In genomic region chr9:97632992-97633858, GRCh38 we compare ENCODE assay signal across 8 cellular contexts. TPM values are rescaled to one million over a fixed set of nuclear protein-coding genes. Genes with fewer than 3 reads are reported as not detected.
A peak's percentile ranks its signal among the peaks of the same experiment; 100 is the strongest.
DNase-seq lines count a peak whose midpoint lies in the region; ATAC-seq lines count a peak whose summit lies in the region.

Gene NCBP1, plus strand, starts transcription at chr9:97633821. Its CDS starts 61 bp downstream, at chr9:97633882.
Gene TSTD2, minus strand, starts transcription at chr9:97633368. Its CDS starts 5,806 bp downstream, at chr9:97627562.

- no peaks in the 10 kb centered on the region for H3K27me3 Mint-ChIP-seq in activated CD4-positive, alpha-beta T cell treated with anti-CD3 and anti-CD28 coated beads, Interleukin-2, amount 10 ng/mL, durations not matched to agents 7 days and 5 days

- H3K36me3 ChIP-seq in BLaER1: peaks cover 5% of the 10 kb centered on the region; the same call in 1 of the 2 replicates

- H3K4me2 ChIP-seq in BLaER1: peak within 1 kb of the TSS; percentile 88

- no peaks in the 10 kb centered on the region for H3K27me3 ChIP-seq in BLaER1

- H3K4me1 ChIP-seq in BLaER1: peaks cover 47% of the 10 kb centered on the region

- H3K9ac ChIP-seq in BLaER1: peak within 1 kb of the TSS; percentile 97

- H4K20me1 ChIP-seq in BLaER1: peaks cover 62% of the 10 kb centered on the region

- H3K4me1 Mint-ChIP-seq in activated CD4-positive, alpha-beta T cell treated with anti-CD3 and anti-CD28 coated beads, Interleukin-2, amount 10 ng/mL, durations not matched to agents 7 days and 5 days: peaks cover 55% of the 10 kb centered on the region

- H3K4me3 Mint-ChIP-seq in activated CD4-positive, alpha-beta T cell treated with anti-CD3 and anti-CD28 coated beads, Interleukin-2, amount 10 ng/mL, durations not matched to agents 7 days and 5 days: peak within 1 kb of the TSS; percentile 93

- H3K27ac ChIP-seq in BLaER1: peak within 1 kb of the TSS; percentile 95

- ATAC-seq in GM19328 (IDR thresholded peaks at IDR 0.05; ENCODE audit: unreplicated experiment): peak; percentile 86
- peak; percentile 77 for ATAC-seq in HG03520 (IDR thresholded peaks at IDR 0.05; ENCODE audit: unreplicated experiment)
- ATAC-seq in left lobe of liver: peak; percentile 89

- H3K27ac Mint-ChIP-seq in activated CD4-positive, alpha-beta T cell treated with anti-CD3 and anti-CD28 coated beads, Interleukin-2, amount 10 ng/mL, durations not matched to agents 7 days and 5 days: peak within 1 kb of the TSS; percentile 100

- no peaks in the 10 kb centered on the region for H3K9me3 ChIP-seq in BLaER1

- H3K9me3 Mint-ChIP-seq in activated CD4-positive, alpha-beta T cell treated with anti-CD3 and anti-CD28 coated beads, Interleukin-2, amount 10 ng/mL, durations not matched to agents 7 days and 5 days: no peaks in the 10 kb centered on the region

- POLR2A ChIA-PET in activated CD4-positive, alpha-beta T cell treated with anti-CD3 and anti-CD28 coated beads, Interleukin-2, amount 10 ng/mL, durations not matched to agents 7 days and 5 days (lab: Charles Lee): interaction anchor here (0.5 to 1.1 kb wide), 5 partner anchors 17 to 395 kb away, joined by 3 to 4 read pairs (median 3); partner anchors contain the start of gene XPA

- H3K4me3 ChIP-seq in BLaER1: peak within 1 kb of the TSS; percentile 99

- peak; percentile 100 for DNase-seq in NCI-H69 (lab: John Stamatoyannopoulos, UW)
- DNase-seq in activated CD4-positive, alpha-beta T cell treated with anti-CD3 and anti-CD28 coated beads, Interleukin-2, amount 10 ng/mL, durations not matched to agents 7 days and 5 days: peak; percentile 96
- peak; percentile 96 for DNase-seq in cortex of kidney (lab: John Stamatoyannopoulos, UW)
- peak; percentile 99 for DNase-seq in left lobe of liver (ENCODE audit: low spot score)
- peak; percentile 91 for DNase-seq in stimulated activated CD4-positive, alpha-beta T cell treated with anti-CD3 and anti-CD28 coated beads, Interleukin-2, amount 100 ng/mL, for 4 hours (ENCODE audit: low read depth)

- CTCF ChIA-PET in activated CD4-positive, alpha-beta T cell treated with anti-CD3 and anti-CD28 coated beads, Interleukin-2, amount 10 ng/mL, durations not matched to agents 7 days and 5 days (lab: Charles Lee): interaction anchor here (0.6 to 2.3 kb wide), 14 partner anchors 10 to 588 kb away, joined by 3 to 10 read pairs (median 3); no protein-coding TSS in a partner anchor

- H3K36me3 Mint-ChIP-seq in activated CD4-positive, alpha-beta T cell treated with anti-CD3 and anti-CD28 coated beads, Interleukin-2, amount 10 ng/mL, durations not matched to agents 7 days and 5 days (ENCODE audit: low read depth): peaks cover 10% of the 10 kb centered on the region

RNA-seq across cellular contexts. Expression of gene NCBP1, which starts in this region (rescaled TPM):
- total RNA-seq in activated CD4-positive, alpha-beta T cell treated with anti-CD3 and anti-CD28 coated beads, Interleukin-2, amount 10 ng/mL, durations not matched to agents 7 days and 5 days: 10 to 100 TPM; 42.4 to 51.1 TPM
- 15.5 TPM for total RNA-seq in left lobe of liver

RNA-seq across cellular contexts. Expression of gene TSTD2, which starts in this region (rescaled TPM):
- total RNA-seq in activated CD4-positive, alpha-beta T cell treated with anti-CD3 and anti-CD28 coated beads, Interleukin-2, amount 10 ng/mL, durations not matched to agents 7 days and 5 days: 10 to 100 TPM; 14.1 to 17.2 TPM
- 8.1 TPM for total RNA-seq in left lobe of liver

Comparison
In these comparisons a context has a peak if more than half of its experiments do, and no peak if none do; other contexts are left out.
1. Peak in every context shown above with its lines: DNase-seq, ATAC-seq, H3K4me3 ChIP-seq and H3K27ac ChIP-seq.